In the genomic region with DNA sequence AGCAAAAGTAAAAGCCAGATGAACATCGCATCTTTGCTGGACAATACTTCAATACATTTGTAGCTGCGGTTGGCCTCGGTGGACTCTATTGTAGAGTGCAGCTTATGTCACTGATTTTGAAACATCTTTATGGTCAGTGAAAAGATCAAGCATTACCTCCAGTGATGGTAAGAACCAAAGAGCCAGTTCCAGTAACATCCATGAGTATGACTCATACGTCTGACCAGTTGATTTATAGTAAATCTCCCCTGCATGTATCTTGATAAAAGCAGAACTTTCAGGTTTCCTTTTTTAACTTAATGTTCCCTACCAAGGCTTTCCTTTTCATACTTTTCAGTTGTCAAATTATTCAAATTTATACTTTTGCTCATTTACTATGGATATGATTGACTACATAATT, we compare ENCODE assay signal across 14 cellular contexts.
DNase-seq lines count a peak whose midpoint lies in the region; TF ChIP-seq lines count a peak whose summit lies in the region.
"Had no signal": no experiment of that assay in that cellular context is flagged by ENCODE, and none has a peak within 500 bp of the region (broad histone marks: within the 10 kb centered on the region; RNA-seq: fewer than 3 reads in every experiment).

No MANE protein-coding gene starts in this region.

- no peak overlapping the region for H2BK120ac ChIP-seq in trophoblast cell (ENCODE audit: insufficient read depth, low read length, poor library complexity)

- no peak overlapping the region for H3K4me3 ChIP-seq in GM23248
- H3K4me3 ChIP-seq in fibroblast of mammary gland (ENCODE audit: control insufficient read depth, low read depth, low read length), result no peak overlapping the region
- no peak overlapping the region for H3K4me3 ChIP-seq in osteoblast (ENCODE audit: insufficient read depth, low read length)
- no peak overlapping the region for H3K4me3 ChIP-seq in trophoblast cell (ENCODE audit: low read depth, low read length)
- H3K4me3 ChIP-seq in thyroid gland (replicated peaks in 1 of 3), result no peak overlapping the region
- H3K4me3 ChIP-seq: BLaER1, HAP-1 had no signal

- H3K9ac ChIP-seq in GM23248 (no peak overlapping the region), trophoblast cell (ENCODE audit: low read length) (no peak overlapping the region)
- H3K9ac ChIP-seq: BLaER1 had no signal

- H2AFZ ChIP-seq in GM23248, result no peak overlapping the region
- no peak overlapping the region for H2AFZ ChIP-seq in osteoblast (ENCODE audit: low read length)
- H2AFZ ChIP-seq in trophoblast cell (ENCODE audit: insufficient read depth, low read length, poor library complexity), result no peak overlapping the region

- H3K27me3 ChIP-seq in GM23248 (replicated peaks; ENCODE audit: insufficient read depth), result no peaks in the 10 kb centered on the region
- no peaks in the 10 kb centered on the region for H3K27me3 ChIP-seq in osteoblast (ENCODE audit: insufficient read depth, low read length)
- no peaks in the 10 kb centered on the region for H3K27me3 ChIP-seq in trophoblast cell (ENCODE audit: insufficient read depth, low read length)
- H3K27me3 ChIP-seq in thyroid gland, result no peaks in the 10 kb centered on the region
- H3K27me3 ChIP-seq: BLaER1 had no signal

- H3K4ac ChIP-seq in trophoblast cell (ENCODE audit: low read depth, low read length), result no peak overlapping the region

- no peak overlapping the region for H3K23ac ChIP-seq in trophoblast cell (ENCODE audit: low read length)

- no peak overlapping the region for H2AK5ac ChIP-seq in trophoblast cell (ENCODE audit: low read length)

- H3K27ac ChIP-seq in GM23248 (no peak overlapping the region), osteoblast (ENCODE audit: low read depth, low read length) (no peak overlapping the region), trophoblast cell (ENCODE audit: low read depth, low read length) (no peak overlapping the region), thyroid gland (no peak overlapping the region)
- H3K27ac ChIP-seq: BLaER1 had no signal

- no peaks in the 10 kb centered on the region for H3K79me1 ChIP-seq in trophoblast cell (ENCODE audit: low read length)

- no peak for TF ChIP-seq POLR2A in thyroid gland (IDR thresholded peaks at IDR 0.05)

- no peak overlapping the region for H3K14ac ChIP-seq in trophoblast cell (ENCODE audit: low read length)

- 77 to 88% methylated on average over 4 of the region's 4 CpGs for WGBS in GM23248 (ENCODE audit: low coverage in 1 of 2, low lambda C conversion rate in 2 of 2, missing lambda C conversion rate in 2 of 2), 2 experiments
- no CpG with 5 or more reads among the region's 4 CpGs for WGBS in trophoblast cell (ENCODE audit: extremely low coverage, insufficient coverage, insufficient read length)
- WGBS in thyroid gland, 2 donors, result 97% methylated on average over 4 of the region's 4 CpGs

- no peaks in the 10 kb centered on the region for H3K9me2 ChIP-seq in GM23248 (ENCODE audit: insufficient read depth)

- H3K18ac ChIP-seq in trophoblast cell (ENCODE audit: low read length), result no peak overlapping the region

- no peak overlapping the region for H4K8ac ChIP-seq in trophoblast cell (ENCODE audit: low read depth, low read length)

- H3K36me3 ChIP-seq in GM23248 (ENCODE audit: low read depth), result no peaks in the 10 kb centered on the region
- H3K36me3 ChIP-seq in osteoblast (ENCODE audit: insufficient read depth, low read length), result no peaks in the 10 kb centered on the region
- no peaks in the 10 kb centered on the region for H3K36me3 ChIP-seq in trophoblast cell (ENCODE audit: control insufficient read depth in 1 of 2, insufficient read depth in 2 of 2, low read length in 2 of 2)
- no peaks in the 10 kb centered on the region for H3K36me3 ChIP-seq in thyroid gland
- H3K36me3 ChIP-seq: BLaER1, HAP-1 had no signal

- H2BK12ac ChIP-seq in trophoblast cell (ENCODE audit: low read length), result no peak overlapping the region

- H4K20me1 ChIP-seq in GM23248 (ENCODE audit: insufficient read depth) (no peaks in the 10 kb centered on the region), osteoblast (ENCODE audit: insufficient read depth, low read length) (no peaks in the 10 kb centered on the region)
- H4K20me1 ChIP-seq: BLaER1 had no signal

- DNase-seq in A172 (ENCODE audit: low spot score) (peak; percentile 51), GM23248 (peak; percentile 7), fibroblast of mammary gland (ENCODE audit: low read depth) (peak; percentile 47), osteoblast (ENCODE audit: insufficient read length, low spot score, missing footprints) (peak; percentile 15), trophoblast cell (no peak), thyroid gland (no peak), NCI-H2171 treated with DMSO at 0.1 percent for 48 hours (lab: John Stamatoyannopoulos, UW) (no peak)
- DNase-seq: AML-193; Caco-2; CD8-positive, alpha-beta memory T cell; DND-41; GF-D8 had no signal

- no peak overlapping the region for H4K91ac ChIP-seq in trophoblast cell (ENCODE audit: low read depth, low read length)

- intact Hi-C loops in thyroid gland (cut with DNase I), result no loop called here

- in situ Hi-C loops in GM23248 (cut with MboI), result no loop called here

- H2BK5ac ChIP-seq in trophoblast cell (ENCODE audit: low read depth, low read length, poor library complexity), result no peak overlapping the region

- H3K79me2 ChIP-seq in GM23248 (ENCODE audit: insufficient read depth) (no peaks in the 10 kb centered on the region), osteoblast (ENCODE audit: insufficient read depth, low read length) (no peaks in the 10 kb centered on the region), trophoblast cell (ENCODE audit: control insufficient read depth, insufficient read depth, low read length, poor library complexity) (no peaks in the 10 kb centered on the region)

- TF ChIP-seq CTCF in fibroblast of mammary gland (conservative IDR thresholded peaks at IDR 0.05; ENCODE audit: control insufficient read depth, insufficient read depth, low read depth, low read length) (no peak), osteoblast (IDR thresholded peaks at IDR 0.05; ENCODE audit: extremely low read depth, low read depth, low read length) (no peak), thyroid gland (IDR thresholded peaks at IDR 0.05) (no peak)

- H4K12ac ChIP-seq in trophoblast cell (ENCODE audit: low read depth, low read length), result no peak overlapping the region

- H3K4me2 ChIP-seq in GM23248 (ENCODE audit: unreplicated experiment), result no peak overlapping the region
- H3K4me2 ChIP-seq in osteoblast (ENCODE audit: insufficient read depth, low read length), result no peak overlapping the region
- H3K4me2 ChIP-seq in trophoblast cell (ENCODE audit: low read length), result no peak overlapping the region
- H3K4me2 ChIP-seq: BLaER1 had no signal

- H3F3A ChIP-seq in GM23248 (ENCODE audit: insufficient read depth), result no peaks in the 10 kb centered on the region

- H3K9me3 ChIP-seq in GM23248 (ENCODE audit: low read depth) (no peaks in the 10 kb centered on the region), osteoblast (ENCODE audit: low read depth, low read length) (no peaks in the 10 kb centered on the region), trophoblast cell (ENCODE audit: insufficient read depth, low read depth, low read length) (no peaks in the 10 kb centered on the region), thyroid gland (no peaks in the 10 kb centered on the region)
- H3K9me3 ChIP-seq: BLaER1, Caco-2, HAP-1 had no signal

- H3K4me1 ChIP-seq in GM23248 (ENCODE audit: insufficient read depth) (no peaks in the 10 kb centered on the region), osteoblast (ENCODE audit: insufficient read depth, low read length) (no peaks in the 10 kb centered on the region), trophoblast cell (ENCODE audit: control insufficient read depth in 1 of 2, insufficient read depth in 2 of 2, low read length in 2 of 2) (no peaks in the 10 kb centered on the region), thyroid gland (no peaks in the 10 kb centered on the region)
- H3K4me1 ChIP-seq: BLaER1, Caco-2, HAP-1 had no signal

Comparison
In these comparisons a context has a peak if more than half of its experiments do, and no peak if none do; other contexts are left out.
1. DNase-seq: peak in A172 (single experiment), GM23248 (single experiment), fibroblast of mammary gland (single experiment) and osteoblast (single experiment); none in trophoblast cell (0 of 2), thyroid gland (0 of 2) and NCI-H2171 treated with DMSO at 0.1 percent for 48 hours (single experiment).